Comparison of ENCODE assay signal across 8 cellular contexts in genomic region chr4:107757860-107758476, GRCh38. TPM values are rescaled to one million over a fixed set of nuclear protein-coding genes. Genes with fewer than 3 reads are reported as not detected.
DNase-seq lines count a peak whose midpoint lies in the region; ATAC-seq and TF ChIP-seq lines count a peak whose summit lies in the region.

No MANE protein-coding gene starts in this region.

- H3K4me3 ChIP-seq in OCI-LY3 (ENCODE audit: low read length) (no peak overlapping the region), retinal pigment epithelial cell (ENCODE audit: low read length) (no peak overlapping the region)

- no peaks in the 10 kb centered on the region for H3K27me3 ChIP-seq in OCI-LY3 (ENCODE audit: low read depth, low read length)

- H3K9ac ChIP-seq in OCI-LY3 (ENCODE audit: low read length): no peak overlapping the region

- H3K4me2 ChIP-seq in OCI-LY3 (ENCODE audit: low read length): no peak overlapping the region

- ATAC-seq in HG03135 (IDR thresholded peaks at IDR 0.05; ENCODE audit: unreplicated experiment) (no peak), HG02588 (IDR thresholded peaks at IDR 0.05; ENCODE audit: unreplicated experiment) (no peak), esophagus mucosa (no peak)

- peaks cover 10% of the 10 kb centered on the region for H3K4me1 ChIP-seq in OCI-LY3 (ENCODE audit: low read length)

- DNase-seq in GM20000 (ENCODE audit: low spot score) (peak; percentile 22), erythroblast (lab: John Stamatoyannopoulos, UW) (peak; percentile 8 to 19), retinal pigment epithelial cell (ENCODE audit: low read depth) (no peak)

- H3K36me3 ChIP-seq in OCI-LY3 (replicated peaks; ENCODE audit: low read depth, low read length): no peaks in the 10 kb centered on the region

- H4K20me1 ChIP-seq in OCI-LY3 (ENCODE audit: insufficient read depth, low read length): no peaks in the 10 kb centered on the region

- H3K27ac ChIP-seq in C4-2B (no peak overlapping the region), OCI-LY3 (ENCODE audit: low read length) (no peak overlapping the region)

- H3K79me2 ChIP-seq in OCI-LY3 (ENCODE audit: low read length): no peaks in the 10 kb centered on the region

- TF ChIP-seq POLR2A in erythroblast (IDR thresholded peaks at IDR 0.05; ENCODE audit: low read length): no peak

- TF ChIP-seq CTCF in C4-2B (conservative IDR thresholded peaks at IDR 0.05) (peak; percentile 62), GM20000 (IDR thresholded peaks at IDR 0.05; ENCODE audit: extremely low read depth, missing control alignments) (no peak), OCI-LY3 (IDR thresholded peaks at IDR 0.05; ENCODE audit: low read depth, low read length) (peak; percentile 70), retinal pigment epithelial cell (conservative IDR thresholded peaks at IDR 0.05; ENCODE audit: low read depth, low read length) (peak; percentile 20)

- no peak overlapping the region for H2AFZ ChIP-seq in OCI-LY3 (ENCODE audit: low read depth, low read length)

- H3K9me3 ChIP-seq in OCI-LY3 (ENCODE audit: insufficient read depth, low read length): no peaks in the 10 kb centered on the region; the same call in 1 of the 2 replicates

RNA-seq across cellular contexts. Expression of gene PAPSS1, which starts 37.9 kb away (rescaled TPM):
- total RNA-seq in esophagus mucosa: 37.5 TPM
